30 cellular contexts compared by ENCODE assay signal in the genomic region with DNA sequence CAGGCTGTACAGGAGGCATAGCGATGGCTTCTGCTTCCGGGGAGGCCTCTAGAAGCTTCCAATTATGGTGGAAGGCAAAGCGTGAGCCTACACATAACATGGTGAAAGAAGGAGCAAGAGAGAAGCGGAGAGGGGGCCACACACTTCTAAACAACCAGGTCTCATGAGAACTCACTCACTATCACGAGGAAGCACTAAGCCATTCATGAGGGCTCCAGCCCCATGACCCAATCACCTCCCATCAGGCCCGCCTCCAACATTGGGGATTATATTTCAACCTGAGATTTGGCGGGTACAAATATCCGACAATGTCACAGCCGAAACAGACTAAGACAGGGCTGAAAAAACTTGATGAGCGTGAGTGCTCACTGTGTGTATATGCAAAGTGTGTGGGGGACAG.
"Had no signal": no experiment of that assay in that cellular context is flagged by ENCODE, and none has a peak within 500 bp of the region (broad histone marks: within the 10 kb centered on the region; RNA-seq: fewer than 3 reads in every experiment).

No MANE protein-coding gene starts in this region.

- ATAC-seq: right lobe of liver; stimulated activated memory B cell treated with anti-CD40 and anti-IgM and Interleukin-4, amounts not matched to agents 10 μg/mL and 1 μg/mL and 100 μg/mL, for 72 hours; stimulated activated naive CD8-positive, alpha-beta T cell treated with anti-CD3 and anti-CD28 coated beads, Interleukin-15, amount 100 ng/mL, for 72 hours; T-helper 17 cell; WTC11 had no signal

- FAIRE-seq: bronchial epithelial cell, endometrium, frontal cortex had no signal

- DNase-seq: activated effector memory CD4-positive, alpha-beta T cell treated with Interleukin-2 at 50 U/mL for 16 hours; activated naive CD4-positive, alpha-beta T cell treated with Interleukin-2 at 50 U/mL for 16 hours; activated T-cell treated with anti-CD3 and anti-CD28 coated beads for 4 hours; anterior cingulate cortex; dermis blood vessel endothelial cell; effector CD4-positive, alpha-beta T cell; esophagus squamous epithelium; glutamatergic neuron; islet precursor cell; left ventricle myocardium inferior; posterior cingulate gyrus; right lobe of liver; stimulated activated CD4-positive, alpha-beta T cell treated with anti-CD3 and anti-CD28 coated beads, Interleukin-12 subunit alpha, Interleukin-12 subunit beta, amount 100 ng/mL, for 4 hours; stimulated activated CD4-positive, alpha-beta T cell treated with anti-CD3 and anti-CD28 coated beads, Interleukin-4, amount 100 ng/mL, for 24 hours; stimulated activated naive CD8-positive, alpha-beta T cell treated with anti-CD3 and anti-CD28 coated beads, Interleukin-15, amount 100 ng/mL, for 72 hours; T-helper 17 cell; T1000; thyroid gland; upper lobe of left lung had no signal

- H3K4me3 ChIP-seq: esophagus squamous epithelium, left ventricle myocardium inferior, lung, right lobe of liver, thyroid gland, upper lobe of left lung, vagina had no signal

- H3K4me3 Mint-ChIP-seq: activated naive CD8-positive, alpha-beta T cell; central memory CD8-positive, alpha-beta T cell; nephron; stimulated activated memory B cell treated with anti-CD40 and anti-IgM and Interleukin-4, amounts not matched to agents 10 μg/mL and 1 μg/mL and 100 μg/mL, for 72 hours; stimulated activated naive CD8-positive, alpha-beta T cell treated with anti-CD3 and anti-CD28 coated beads, Interleukin-15, amount 100 ng/mL, for 72 hours; T-helper 17 cell; WTC11 had no signal

- H3K27ac ChIP-seq: epithelial cell of prostate, esophagus squamous epithelium, left ventricle myocardium inferior, right lobe of liver, thyroid gland, upper lobe of left lung, vagina had no signal

- H3K36me3 Mint-ChIP-seq: activated naive CD8-positive, alpha-beta T cell; stimulated activated memory B cell treated with anti-CD40 and anti-IgM and Interleukin-4, amounts not matched to agents 10 μg/mL and 1 μg/mL and 100 μg/mL, for 72 hours; WTC11 had no signal

- H3K4me1 Mint-ChIP-seq: central memory CD8-positive, alpha-beta T cell; stimulated activated memory B cell treated with anti-CD40 and anti-IgM and Interleukin-4, amounts not matched to agents 10 μg/mL and 1 μg/mL and 100 μg/mL, for 72 hours; stimulated activated naive CD8-positive, alpha-beta T cell treated with anti-CD3 and anti-CD28 coated beads, Interleukin-15, amount 100 ng/mL, for 72 hours had no signal

- H3K27me3 ChIP-seq: esophagus squamous epithelium, right lobe of liver, thyroid gland, upper lobe of left lung, vagina had no signal

- H3K9me3 ChIP-seq: esophagus squamous epithelium, left ventricle myocardium inferior, right lobe of liver, thyroid gland, upper lobe of left lung, vagina had no signal

- H3K9me3 Mint-ChIP-seq: central memory CD8-positive, alpha-beta T cell; nephron; stimulated activated memory B cell treated with anti-CD40 and anti-IgM and Interleukin-4, amounts not matched to agents 10 μg/mL and 1 μg/mL and 100 μg/mL, for 72 hours; stimulated activated naive CD8-positive, alpha-beta T cell treated with anti-CD3 and anti-CD28 coated beads, Interleukin-15, amount 100 ng/mL, for 72 hours; WTC11 had no signal

- H3K27ac Mint-ChIP-seq: activated naive CD8-positive, alpha-beta T cell; nephron; stimulated activated memory B cell treated with anti-CD40 and anti-IgM and Interleukin-4, amounts not matched to agents 10 μg/mL and 1 μg/mL and 100 μg/mL, for 72 hours; T-helper 17 cell; WTC11 had no signal

- H3K27me3 Mint-ChIP-seq: activated naive CD8-positive, alpha-beta T cell; central memory CD8-positive, alpha-beta T cell; stimulated activated naive CD8-positive, alpha-beta T cell treated with anti-CD3 and anti-CD28 coated beads, Interleukin-15, amount 100 ng/mL, for 72 hours had no signal

- H3K4me1 ChIP-seq: esophagus squamous epithelium, left ventricle myocardium inferior, right lobe of liver, thyroid gland, upper lobe of left lung, vagina had no signal

- H3K36me3 ChIP-seq: esophagus squamous epithelium, left ventricle myocardium inferior, right lobe of liver, thyroid gland, upper lobe of left lung, vagina had no signal
